16 cellular contexts compared by ENCODE assay signal in genomic region chr13:79648191-79648590, GRCh38.
"Had no signal": no experiment of that assay in that cellular context is flagged by ENCODE, and none has a peak within 500 bp of the region (broad histone marks: within the 10 kb centered on the region; RNA-seq: fewer than 3 reads in every experiment).

No MANE protein-coding gene starts in this region.

- DNase-seq: activated CD4-positive, alpha-beta T cell treated with anti-CD3 and anti-CD28 coated beads, Interleukin-2, amount 50 U/mL, for 4 hours; activated effector memory CD4-positive, alpha-beta T cell treated with anti-CD3 and anti-CD28 coated beads, Interleukin-2, amount 50 U/mL, for 16 hours; activated naive CD4-positive, alpha-beta T cell treated with anti-CD3 and anti-CD28 coated beads, Interleukin-2, amount 50 U/mL, for 16 hours; activated T-cell treated with anti-CD3 and anti-CD28 coated beads, Interleukin-2, amount 50 U/mL, for 72 hours; aorta; effector memory CD8-positive, alpha-beta T cell; lower lobe of right lung; nephron progenitor cell; nucleus accumbens; posterior cingulate gyrus; retina; stimulated activated CD4-positive, alpha-beta T cell treated with anti-CD3 and anti-CD28 coated beads, Interleukin-2, amount 100 ng/mL, for 24 hours; stimulated activated naive CD4-positive, alpha-beta T cell treated with Interleukin-2 at 50 U/mL for 16 hours; SW 1271; tibial artery; uterus had no signal

- H3K36me3 ChIP-seq: lower lobe of right lung, tibial artery, uterus had no signal

- H3K4me3 ChIP-seq: lower lobe of right lung, tibial artery, uterus had no signal

- H3K4me1 ChIP-seq: lower lobe of right lung, tibial artery, uterus had no signal

- H3K9me3 ChIP-seq: lower lobe of right lung, tibial artery, uterus had no signal

- ATAC-seq: activated T-cell treated with anti-CD3 and anti-CD28 coated beads, Interleukin-2, amount 50 U/mL, for 72 hours; effector memory CD8-positive, alpha-beta T cell; lower lobe of right lung had no signal

- H3K27ac ChIP-seq: lower lobe of right lung, tibial artery, uterus had no signal

- H3K27me3 ChIP-seq: tibial artery, uterus had no signal
